18 cellular contexts compared by ENCODE assay signal in genomic region chrX:13285229-13285628, GRCh38. TPM values are rescaled to one million over a fixed set of nuclear protein-coding genes. Genes with fewer than 3 reads are reported as not detected.
"Had no signal": no experiment of that assay in that cellular context is flagged by ENCODE, and none has a peak within 500 bp of the region (broad histone marks: within the 10 kb centered on the region; RNA-seq: fewer than 3 reads in every experiment).

No MANE protein-coding gene starts in this region.

- H3K4me3 Mint-ChIP-seq: activated CD4-positive, alpha-beta T cell treated with anti-CD3 and anti-CD28 coated beads, Interleukin-2, amount 10 ng/mL, durations not matched to agents 24 days and 14 days; activated naive CD4-positive, alpha-beta T cell treated with anti-CD3 and anti-CD28 coated beads, Interleukin-2, amount 50 U/mL, for 24 hours; immature natural killer cell; natural killer cell treated with Interleukin-12 subunit alpha and Interleukin-12 subunit beta and Interleukin-15 and Interleukin-18, amount 100 ng/mL, for 72 hours had no signal

- H3K4me1 Mint-ChIP-seq: immature natural killer cell had no signal

- ATAC-seq: left cardiac atrium; mucosa of descending colon; natural killer cell treated with Interleukin-12 subunit alpha and Interleukin-12 subunit beta and Interleukin-15 and Interleukin-18, amount 100 ng/mL, for 72 hours had no signal

- H3K9me3 Mint-ChIP-seq: activated naive CD4-positive, alpha-beta T cell treated with anti-CD3 and anti-CD28 coated beads, Interleukin-2, amount 50 U/mL, for 24 hours had no signal

- H3K27ac Mint-ChIP-seq: activated CD4-positive, alpha-beta T cell treated with anti-CD3 and anti-CD28 coated beads, Interleukin-2, amount 10 ng/mL, durations not matched to agents 24 days and 14 days; activated naive CD4-positive, alpha-beta T cell treated with anti-CD3 and anti-CD28 coated beads, Interleukin-2, amount 50 U/mL, for 24 hours; immature natural killer cell; natural killer cell treated with Interleukin-12 subunit alpha and Interleukin-12 subunit beta and Interleukin-15 and Interleukin-18, amount 100 ng/mL, for 72 hours had no signal

- H3K4me3 ChIP-seq: lung, mucosa of descending colon, ovary, sigmoid colon, transverse colon had no signal

- H3K27me3 Mint-ChIP-seq: activated CD4-positive, alpha-beta T cell treated with anti-CD3 and anti-CD28 coated beads, Interleukin-2, amount 10 ng/mL, durations not matched to agents 24 days and 14 days; activated naive CD4-positive, alpha-beta T cell treated with anti-CD3 and anti-CD28 coated beads, Interleukin-2, amount 50 U/mL, for 24 hours had no signal

- H3K27ac ChIP-seq: ovary, sigmoid colon, transverse colon, WERI-Rb-1 had no signal

- DNase-seq: activated CD4-positive, alpha-beta T cell treated with anti-CD3 and anti-CD28 coated beads, Interleukin-2, amount 10 ng/mL, durations not matched to agents 24 days and 14 days; erythroblast; immature natural killer cell; left cardiac atrium; mucosa of descending colon; ovary; sigmoid colon; stimulated activated CD4-positive, alpha-beta T cell treated with anti-CD3 and anti-CD28 coated beads, Interleukin-2, amount 100 ng/mL, for 24 hours; stimulated activated naive CD4-positive, alpha-beta T cell; substantia nigra; T-helper 1 cell; transverse colon; WERI-Rb-1 had no signal

- H3K27me3 ChIP-seq: ovary, sigmoid colon, transverse colon had no signal

- H3K9me3 ChIP-seq: mucosa of descending colon, sigmoid colon, transverse colon had no signal

- H3K36me3 Mint-ChIP-seq: immature natural killer cell; natural killer cell treated with Interleukin-12 subunit alpha and Interleukin-12 subunit beta and Interleukin-15 and Interleukin-18, amount 100 ng/mL, for 72 hours had no signal

- H3K36me3 ChIP-seq: ovary, sigmoid colon, transverse colon, WERI-Rb-1 had no signal

- H3K4me1 ChIP-seq: sigmoid colon, transverse colon had no signal

RNA-seq across cellular contexts. Expression of gene ATXN3L, which starts 34.6 kb away (rescaled TPM):
- total RNA-seq: activated CD4-positive, alpha-beta T cell treated with anti-CD3 and anti-CD28 coated beads, Interleukin-2, amount 10 ng/mL, durations not matched to agents 24 days and 14 days; dermis blood vessel endothelial cell; glomerular endothelial cell; left cardiac atrium; lung; mucosa of descending colon; natural killer cell treated with Interleukin-12 subunit alpha and Interleukin-12 subunit beta and Interleukin-15 and Interleukin-18, amount 100 ng/mL, for 72 hours; ovary; sigmoid colon; transverse colon had no signal
